Comparison of ENCODE assay signal across 27 cellular contexts in the genomic region with DNA sequence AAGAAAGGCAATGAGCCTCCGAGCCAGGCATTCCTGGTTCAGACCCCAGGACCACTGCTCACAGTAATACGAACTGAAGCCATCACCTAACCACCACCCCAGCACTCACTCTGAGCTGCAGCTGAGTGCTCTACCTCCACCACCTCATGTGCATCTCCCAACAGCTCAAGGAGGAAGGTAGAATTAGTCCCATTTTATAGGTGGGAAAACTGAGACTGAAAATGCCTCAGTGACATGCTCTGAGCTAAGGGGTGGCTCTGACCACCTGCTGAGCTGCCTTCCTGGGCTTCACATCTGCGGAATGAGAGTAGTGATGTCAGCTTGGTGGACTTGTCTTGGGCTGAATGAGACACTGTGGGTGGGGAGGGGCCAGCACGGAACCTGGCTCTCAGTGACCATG.
"Had no signal": no experiment of that assay in that cellular context is flagged by ENCODE, and none has a peak within 500 bp of the region (broad histone marks: within the 10 kb centered on the region; RNA-seq: fewer than 3 reads in every experiment).

No MANE protein-coding gene starts in this region.

- H3K9me3 Mint-ChIP-seq: nephron; neural crest cell; stimulated activated naive CD8-positive, alpha-beta T cell treated with anti-CD3 and anti-CD28 coated beads, Interleukin-15, Interleukin-2, amounts not matched to agents 100 ng/mL and 50 ng/mL, for 24 hours had no signal

- H3K4me1 Mint-ChIP-seq: neural crest cell had no signal

- H3K4me3 Mint-ChIP-seq: naive thymus-derived CD8-positive, alpha-beta T cell; nephron; neural crest cell; stimulated activated naive CD8-positive, alpha-beta T cell treated with anti-CD3 and anti-CD28 coated beads, Interleukin-15, Interleukin-2, amounts not matched to agents 100 ng/mL and 50 ng/mL, for 24 hours had no signal

- H3K36me3 ChIP-seq: left lung, lower lobe of right lung, ovary, right atrium auricular region, suprapubic skin, thoracic aorta, tibial artery, upper lobe of right lung, uterus had no signal

- H3K27me3 Mint-ChIP-seq: stimulated activated naive CD8-positive, alpha-beta T cell treated with anti-CD3 and anti-CD28 coated beads, Interleukin-15, Interleukin-2, amounts not matched to agents 100 ng/mL and 50 ng/mL, for 24 hours had no signal

- H3K4me1 ChIP-seq: left lung, lower lobe of right lung, right atrium auricular region, suprapubic skin, upper lobe of right lung, uterus had no signal

- FAIRE-seq: keratinocyte had no signal

- DNase-seq: hippocampal formation; left colon; left lung; lower lobe of right lung; mammary epithelial cell; mesenchymal stem cell; naive thymus-derived CD8-positive, alpha-beta T cell; ovary; stimulated activated CD4-positive, alpha-beta T cell treated with anti-CD3 and anti-CD28 coated beads, Interleukin-12 subunit alpha, Interleukin-12 subunit beta, amount 100 ng/mL, for 4 hours; stimulated activated CD4-positive, alpha-beta T cell treated with anti-CD3 and anti-CD28 coated beads, Interleukin-15, amount 100 ng/mL, for 24 hours; stimulated activated CD4-positive, alpha-beta T cell treated with anti-CD3 and anti-CD28 coated beads, Interleukin-2, amount 100 ng/mL, for 24 hours; stimulated activated CD4-positive, alpha-beta T cell treated with anti-CD3 and anti-CD28 coated beads, Interleukin-4, amount 100 ng/mL, for 1 hour; stimulated activated naive CD4-positive, alpha-beta T cell; tibial artery; trophoblast cell; upper lobe of right lung; uterus had no signal

- H3K27ac ChIP-seq: left lung, lower lobe of right lung, ovary, right atrium auricular region, skin epidermis, suprapubic skin, thoracic aorta, tibial artery, upper lobe of right lung, uterus had no signal

- H3K4me3 ChIP-seq: left lung, lower lobe of right lung, ovary, right atrium auricular region, skin epidermis, suprapubic skin, thoracic aorta, tibial artery, upper lobe of right lung, uterus had no signal

- H3K27ac Mint-ChIP-seq: naive thymus-derived CD8-positive, alpha-beta T cell; nephron; progenitor cell of endocrine pancreas; stimulated activated naive CD8-positive, alpha-beta T cell treated with anti-CD3 and anti-CD28 coated beads, Interleukin-15, Interleukin-2, amounts not matched to agents 100 ng/mL and 50 ng/mL, for 24 hours had no signal

- H3K9me3 ChIP-seq: left lung, lower lobe of right lung, ovary, right atrium auricular region, suprapubic skin, tibial artery, upper lobe of right lung, uterus had no signal

- ATAC-seq: left colon; left lung; lower lobe of right lung; naive thymus-derived CD8-positive, alpha-beta T cell; sciatic nerve; upper lobe of right lung had no signal

- H3K27me3 ChIP-seq: ovary, right atrium auricular region, uterus had no signal
